Comparison of ENCODE assay signal across 14 cellular contexts in the genomic region with DNA sequence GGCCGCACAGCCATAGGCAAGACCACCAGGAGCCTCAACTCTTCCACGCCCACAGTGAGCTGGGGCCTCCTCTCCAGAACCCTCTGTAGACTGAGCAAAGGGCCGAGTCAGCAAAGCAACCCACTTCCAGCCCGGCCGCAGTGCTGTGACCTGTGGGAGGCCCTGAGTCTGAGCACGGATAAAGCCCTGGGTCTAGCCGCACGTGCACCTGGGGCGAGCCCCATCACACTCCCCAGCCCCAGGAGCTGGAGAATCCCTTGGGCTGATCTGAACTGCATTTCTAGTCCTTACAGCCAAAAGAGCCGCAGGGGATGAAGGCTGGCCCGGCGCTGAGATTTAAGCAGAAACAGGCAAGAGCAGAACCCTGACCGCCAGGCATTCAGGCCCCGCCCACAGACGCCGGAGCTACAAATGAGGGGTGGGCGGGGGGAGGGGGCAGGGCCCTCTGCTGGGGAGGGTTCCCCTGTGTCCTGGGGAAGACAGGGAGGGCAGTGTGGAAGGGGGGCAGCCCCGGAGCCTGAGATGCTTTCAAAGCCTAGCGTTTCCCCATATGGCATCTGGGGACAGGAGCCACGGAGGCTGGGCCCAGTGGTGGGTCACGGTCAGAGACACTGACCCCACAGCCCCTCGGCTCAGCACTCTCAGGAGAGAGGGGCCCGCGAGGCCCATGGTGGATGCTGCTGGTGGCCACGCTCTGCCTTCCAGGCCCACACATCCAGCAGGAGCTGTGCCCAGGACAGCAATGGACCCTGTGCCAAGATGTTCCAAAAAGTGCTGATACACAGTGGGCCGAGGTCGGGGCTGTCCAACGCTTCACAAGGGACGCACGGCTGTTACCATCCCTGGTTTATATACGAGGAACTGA. TPM values are rescaled to one million over a fixed set of nuclear protein-coding genes. Genes with fewer than 3 reads are reported as not detected.
DNase-seq lines count a peak whose midpoint lies in the region; ATAC-seq and TF ChIP-seq lines count a peak whose summit lies in the region.
"Had no signal": no experiment of that assay in that cellular context is flagged by ENCODE, and none has a peak within 500 bp of the region (broad histone marks: within the 10 kb centered on the region; RNA-seq: fewer than 3 reads in every experiment).

No MANE protein-coding gene starts in this region.

- H3K27me3 ChIP-seq in liver (ENCODE audit: control insufficient read depth in 4 of 4, insufficient read depth in 4 of 4, low read length in 3 of 4) = no peaks in the 10 kb centered on the region
- no peaks in the 10 kb centered on the region for H3K27me3 ChIP-seq in stomach smooth muscle (ENCODE audit: control insufficient read depth in 1 of 2, insufficient read depth in 2 of 2, low read length in 2 of 2)
- H3K27me3 ChIP-seq: testis had no signal

- H3K27ac ChIP-seq in liver (ENCODE audit: low read depth in 1 of 2, low read length in 2 of 2) = peak overlapping the region; percentile 28 to 55
- peak overlapping the region; percentile 11 for H3K27ac ChIP-seq in stomach smooth muscle (ENCODE audit: low read length)
- H3K27ac ChIP-seq: SK-N-MC had no signal

- H3K4me3 ChIP-seq in liver (ENCODE audit: low read depth in 1 of 3, low read length in 3 of 3) (no peak overlapping the region), stomach smooth muscle (ENCODE audit: low read length in 2 of 2) (peak overlapping the region in 1 of 2 donors; percentile 47)
- H3K4me3 ChIP-seq: SK-N-MC, testis had no signal

- H3K4me1 Mint-ChIP-seq in activated T-cell treated with anti-CD3 and anti-CD28 coated beads, Interleukin-2, amount 50 U/mL, for 24 hours (ENCODE audit: low read depth) = peaks cover 43% of the 10 kb centered on the region
- peaks cover 8% of the 10 kb centered on the region for H3K4me1 Mint-ChIP-seq in activated T-helper 17 cell treated with anti-CD3 and anti-CD28 coated beads, Interleukin-2, amount 50 U/mL, for 72 hours

- ATAC-seq in activated T-helper 17 cell treated with anti-CD3 and anti-CD28 coated beads, Interleukin-2, amount 50 U/mL, for 72 hours (replicated peaks) = peak; percentile 39
- no peak for ATAC-seq in activated CD4-positive, CD25-positive, alpha-beta regulatory T cell treated with anti-CD3 and anti-CD28 coated beads, Interleukin-2, amount 50 U/mL, for 24 hours
- no peak for ATAC-seq in GM19351 (IDR thresholded peaks at IDR 0.05; ENCODE audit: unreplicated experiment)

- no peak overlapping the region for H3K4me3 Mint-ChIP-seq in activated T-cell treated with anti-CD3 and anti-CD28 coated beads, Interleukin-2, amount 50 U/mL, for 24 hours
- peak overlapping the region; percentile 91 for H3K4me3 Mint-ChIP-seq in activated T-helper 17 cell treated with anti-CD3 and anti-CD28 coated beads, Interleukin-2, amount 50 U/mL, for 72 hours

- H3K9me3 Mint-ChIP-seq in activated T-cell treated with anti-CD3 and anti-CD28 coated beads, Interleukin-2, amount 50 U/mL, for 24 hours = no peaks in the 10 kb centered on the region
- no peaks in the 10 kb centered on the region for H3K9me3 Mint-ChIP-seq in activated T-helper 17 cell treated with anti-CD3 and anti-CD28 coated beads, Interleukin-2, amount 50 U/mL, for 72 hours

- DNase-seq in activated T-cell treated with anti-CD3 and anti-CD28 coated beads, Interleukin-2, amount 50 U/mL, for 24 hours = no peak
- no peak for DNase-seq in activated T-cell treated with anti-CD3 and anti-CD28 coated beads, Interleukin-2, amount 50 U/mL, for 1 hour
- no peak for DNase-seq in EL
- DNase-seq: NCI-H2081; stimulated activated CD4-positive, alpha-beta T cell treated with anti-CD3 and anti-CD28 coated beads, Interleukin-4, amount 100 ng/mL, for 1 hour; testis had no signal

- no peaks in the 10 kb centered on the region for H3K27me3 Mint-ChIP-seq in activated T-cell treated with anti-CD3 and anti-CD28 coated beads, Interleukin-2, amount 50 U/mL, for 24 hours
- H3K27me3 Mint-ChIP-seq in activated T-helper 17 cell treated with anti-CD3 and anti-CD28 coated beads, Interleukin-2, amount 50 U/mL, for 72 hours = no peaks in the 10 kb centered on the region

- TF ChIP-seq CTCF in liver (IDR thresholded peaks at IDR 0.05; ENCODE audit: low read depth, low read length, missing input control) = no peak

- H3K9me3 ChIP-seq in liver (ENCODE audit: control insufficient read depth in 4 of 4, low read length in 3 of 4) = no peaks in the 10 kb centered on the region
- no peaks in the 10 kb centered on the region for H3K9me3 ChIP-seq in stomach smooth muscle (ENCODE audit: control insufficient read depth in 2 of 2, low read length in 2 of 2)
- H3K9me3 ChIP-seq: testis had no signal

- H3K27ac Mint-ChIP-seq in activated T-cell treated with anti-CD3 and anti-CD28 coated beads, Interleukin-2, amount 50 U/mL, for 24 hours = peak overlapping the region; percentile 87
- no peak overlapping the region for H3K27ac Mint-ChIP-seq in activated T-helper 17 cell treated with anti-CD3 and anti-CD28 coated beads, Interleukin-2, amount 50 U/mL, for 72 hours

- 69% methylated on average over 31 of the region's 31 CpGs for WGBS in liver

- H3K4me1 ChIP-seq in liver (ENCODE audit: control insufficient read depth in 4 of 4, insufficient read depth in 4 of 4, low read length in 3 of 4) = peaks cover 30 to 49% (median 39%) of the 10 kb centered on the region in 4 donors
- peaks cover 63% of the 10 kb centered on the region for H3K4me1 ChIP-seq in stomach smooth muscle (ENCODE audit: control insufficient read depth, insufficient read depth, low read length)

- H3K9ac ChIP-seq in liver (ENCODE audit: low read depth in 1 of 2, low read length in 2 of 2) (no peak overlapping the region), stomach smooth muscle (ENCODE audit: low read length in 2 of 2) (peak overlapping the region in 1 of 2 donors; percentile 27)

- H3K36me3 Mint-ChIP-seq in activated T-cell treated with anti-CD3 and anti-CD28 coated beads, Interleukin-2, amount 50 U/mL, for 24 hours (ENCODE audit: low read depth) = peaks cover 65% of the 10 kb centered on the region
- peaks cover 22% of the 10 kb centered on the region for H3K36me3 Mint-ChIP-seq in activated T-helper 17 cell treated with anti-CD3 and anti-CD28 coated beads, Interleukin-2, amount 50 U/mL, for 72 hours (ENCODE audit: low read depth)

- no peak for TF ChIP-seq RAD21 in liver (IDR thresholded peaks at IDR 0.05)

- H3K36me3 ChIP-seq in liver (ENCODE audit: control insufficient read depth in 4 of 4, insufficient read depth in 3 of 4, low read depth in 1 of 4, low read length in 3 of 4) = peaks cover 2 to 24% (median 10%) of the 10 kb centered on the region in 4 donors
- peaks cover 7 to 14% of the 10 kb centered on the region in 2 donors for H3K36me3 ChIP-seq in stomach smooth muscle (ENCODE audit: control insufficient read depth in 2 of 2, insufficient read depth in 2 of 2, low read length in 2 of 2)

TF ChIP-seq in liver, 16 proteins besides CTCF, POLR2A, EP300 and RAD21 (continues in another document):
- TF ChIP-seq HNF4A (conservative IDR thresholded peaks at IDR 0.05) = no peak
- no peak for TF ChIP-seq EGR1 (IDR thresholded peaks at IDR 0.05; ENCODE audit: low read depth in 2 of 2)
- TF ChIP-seq RXRA (IDR thresholded peaks at IDR 0.05) = no peak
- no peak for TF ChIP-seq GABPA (IDR thresholded peaks at IDR 0.05 in 1 of 2, conservative IDR thresholded peaks at IDR 0.05 in 1 of 2)
- no peak for TF ChIP-seq NR2F2 (IDR thresholded peaks at IDR 0.05)
- TF ChIP-seq, protein P1, sequence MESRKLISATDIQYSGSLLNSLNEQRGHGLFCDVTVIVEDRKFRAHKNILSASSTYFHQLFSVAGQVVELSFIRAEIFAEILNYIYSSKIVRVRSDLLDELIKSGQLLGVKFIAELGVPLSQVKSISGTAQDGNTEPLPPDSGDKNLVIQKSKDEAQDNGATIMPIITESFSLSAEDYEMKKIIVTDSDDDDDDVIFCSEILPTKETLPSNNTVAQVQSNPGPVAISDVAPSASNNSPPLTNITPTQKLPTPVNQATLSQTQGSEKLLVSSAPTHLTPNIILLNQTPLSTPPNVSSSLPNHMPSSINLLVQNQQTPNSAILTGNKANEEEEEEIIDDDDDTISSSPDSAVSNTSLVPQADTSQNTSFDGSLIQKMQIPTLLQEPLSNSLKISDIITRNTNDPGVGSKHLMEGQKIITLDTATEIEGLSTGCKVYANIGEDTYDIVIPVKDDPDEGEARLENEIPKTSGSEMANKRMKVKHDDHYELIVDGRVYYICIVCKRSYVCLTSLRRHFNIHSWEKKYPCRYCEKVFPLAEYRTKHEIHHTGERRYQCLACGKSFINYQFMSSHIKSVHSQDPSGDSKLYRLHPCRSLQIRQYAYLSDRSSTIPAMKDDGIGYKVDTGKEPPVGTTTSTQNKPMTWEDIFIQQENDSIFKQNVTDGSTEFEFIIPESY (IDR thresholded peaks at IDR 0.05) = no peak
- no peak for TF ChIP-seq YY1 (IDR thresholded peaks at IDR 0.05)

RNA-seq across cellular contexts. Expression of a gene that starts 4.9 kb away (rescaled TPM):
- 100 to 1,000 TPM; 101 to 120 TPM for total RNA-seq in activated T-helper 17 cell treated with anti-CD3 and anti-CD28 coated beads, Interleukin-2, amount 50 U/mL, for 72 hours
- 10 to 100 TPM; 34.3 to 80.3 TPM for total RNA-seq in liver
- 10 to 100 TPM; 29.7 to 99.3 TPM for polyA plus RNA-seq in liver

RNA-seq across cellular contexts. Expression of a gene that starts 5.3 kb away (rescaled TPM):
- not detected for total RNA-seq in activated T-helper 17 cell treated with anti-CD3 and anti-CD28 coated beads, Interleukin-2, amount 50 U/mL, for 72 hours
- total RNA-seq in liver = not detected
- not detected for polyA plus RNA-seq in liver
- total RNA-seq: activated CD8-positive, alpha-beta memory T cell treated with anti-CD3 and anti-CD28 coated beads for 36 hours; bronchial epithelial cell; testis had no signal

RNA-seq across cellular contexts. Expression of a gene that starts 10.4 kb away (rescaled TPM):
- 100 to 1,000 TPM; 152 to 246 TPM for total RNA-seq in activated T-helper 17 cell treated with anti-CD3 and anti-CD28 coated beads, Interleukin-2, amount 50 U/mL, for 72 hours
- total RNA-seq in liver = 10 to 100 TPM; 31.0 to 38.4 TPM
- polyA plus RNA-seq in liver = 10 to 100 TPM; 10.1 to 22.6 TPM

RNA-seq across cellular contexts. Expression of a gene that starts 15.8 kb away (rescaled TPM):
- total RNA-seq in activated T-helper 17 cell treated with anti-CD3 and anti-CD28 coated beads, Interleukin-2, amount 50 U/mL, for 72 hours = under 1 TPM in 1 of 2 donors, not detected in 1; 0.21 TPM
- total RNA-seq in liver = under 1 TPM in 1 of 2 donors, not detected in 1; 0.05 TPM
- polyA plus RNA-seq in liver = not detected
- total RNA-seq: activated CD8-positive, alpha-beta memory T cell treated with anti-CD3 and anti-CD28 coated beads for 36 hours had no signal

RNA-seq across cellular contexts. Expression of a gene that starts 23.9 kb away (rescaled TPM):
- total RNA-seq in activated T-helper 17 cell treated with anti-CD3 and anti-CD28 coated beads, Interleukin-2, amount 50 U/mL, for 72 hours = 10 to 100 TPM; 21.8 to 31.2 TPM
- total RNA-seq in liver = 10 to 100 TPM in 1 of 2 donors, 1 to 10 TPM in 1; 5.3 to 60.9 TPM
- 1 to 10 TPM; 3.0 to 4.4 TPM for polyA plus RNA-seq in liver
